ENCODE assay signal across 23 cellular contexts in genomic region chr10:122388287-122388997, GRCh38. TPM values are rescaled to one million over a fixed set of nuclear protein-coding genes. Genes with fewer than 3 reads are reported as not detected.
A peak's percentile ranks its signal among the peaks of the same experiment; 100 is the strongest.
DNase-seq lines count a peak whose midpoint lies in the region; ATAC-seq and TF ChIP-seq lines count a peak whose summit lies in the region.
"Had no signal": no experiment of that assay in that cellular context is flagged by ENCODE, and none has a peak within 500 bp of the region (broad histone marks: within the 10 kb centered on the region; RNA-seq: fewer than 3 reads in every experiment).

No MANE protein-coding gene starts in this region.

- H3K4me1 Mint-ChIP-seq in MCF 10A (ENCODE audit: insufficient read depth, unreplicated experiment), result peaks cover 18% of the 10 kb centered on the region
- peaks cover 24% of the 10 kb centered on the region for H3K4me1 Mint-ChIP-seq in activated T-helper 17 cell treated with anti-CD3 and anti-CD28 coated beads, Interleukin-2, amount 50 U/mL, for 72 hours
- H3K4me1 Mint-ChIP-seq in stimulated activated memory B cell treated with anti-CD40 and anti-IgM and Interleukin-4, amounts not matched to agents 10 μg/mL and 1 μg/mL and 100 μg/mL, for 72 hours, result peaks cover 28% of the 10 kb centered on the region
- no peaks in the 10 kb centered on the region for H3K4me1 Mint-ChIP-seq in type B pancreatic cell (ENCODE audit: unreplicated experiment)

- no peak for TF ChIP-seq POLR2A in breast epithelium (IDR thresholded peaks at IDR 0.05)

- ATAC-seq in activated T-helper 17 cell treated with anti-CD3 and anti-CD28 coated beads, Interleukin-2, amount 50 U/mL, for 72 hours (replicated peaks), result peak; percentile 95
- ATAC-seq in stimulated activated memory B cell treated with anti-CD40 and anti-IgM and Interleukin-4, amounts not matched to agents 10 μg/mL and 1 μg/mL and 100 μg/mL, for 72 hours, result peak; percentile 70
- ATAC-seq: left cardiac atrium had no signal

- H3K4me1 ChIP-seq in breast epithelium, result no peaks in the 10 kb centered on the region

- no peak for TF ChIP-seq CTCF in MCF 10A (IDR thresholded peaks at IDR 0.05; ENCODE audit: unreplicated experiment)
- TF ChIP-seq CTCF in breast epithelium (IDR thresholded peaks at IDR 0.05), result no peak
- no peak for TF ChIP-seq CTCF in type B pancreatic cell (conservative IDR thresholded peaks at IDR 0.05)

- no peak overlapping the region for H3K4me3 ChIP-seq in breast epithelium
- H3K4me3 ChIP-seq: cardiac muscle cell, smooth muscle cell, tibial artery had no signal

- no TSS peak for BruUV-seq in MCF 10A (replicated peaks; lab: Mats Ljungman, UMichigan)

- no peaks in the 10 kb centered on the region for H3K9me3 ChIP-seq in breast epithelium
- H3K9me3 ChIP-seq: tibial artery had no signal

- H3K9me3 Mint-ChIP-seq in MCF 10A (ENCODE audit: unreplicated experiment) (peaks cover 6% of the 10 kb centered on the region), type B pancreatic cell (no peaks in the 10 kb centered on the region)
- no peaks in the 10 kb centered on the region for H3K9me3 Mint-ChIP-seq in activated T-helper 17 cell treated with anti-CD3 and anti-CD28 coated beads, Interleukin-2, amount 50 U/mL, for 72 hours
- no peaks in the 10 kb centered on the region for H3K9me3 Mint-ChIP-seq in stimulated activated memory B cell treated with anti-CD40 and anti-IgM and Interleukin-4, amounts not matched to agents 10 μg/mL and 1 μg/mL and 100 μg/mL, for 72 hours
- H3K9me3 Mint-ChIP-seq: dendritic cell treated with granulocyte-macrophage colony-stimulating factor and Interleukin-4, amounts not matched to agents 40 ng/mL and 50 ng/mL, for 4 days had no signal

- no peak overlapping the region for H3K27ac ChIP-seq in breast epithelium
- H3K27ac ChIP-seq in epithelial cell of prostate, result peak overlapping the region; percentile 23
- H3K27ac ChIP-seq: cardiac muscle cell, tibial artery had no signal

- H3K36me3 Mint-ChIP-seq in MCF 10A (ENCODE audit: insufficient read depth, unreplicated experiment), result peaks cover 18% of the 10 kb centered on the region
- H3K36me3 Mint-ChIP-seq in activated T-helper 17 cell treated with anti-CD3 and anti-CD28 coated beads, Interleukin-2, amount 50 U/mL, for 72 hours (ENCODE audit: low read depth), result peaks cover 35% of the 10 kb centered on the region
- H3K36me3 Mint-ChIP-seq in stimulated activated memory B cell treated with anti-CD40 and anti-IgM and Interleukin-4, amounts not matched to agents 10 μg/mL and 1 μg/mL and 100 μg/mL, for 72 hours, result peaks cover 24% of the 10 kb centered on the region
- peaks cover 8% of the 10 kb centered on the region for H3K36me3 Mint-ChIP-seq in type B pancreatic cell

- no peaks in the 10 kb centered on the region for H3K27me3 Mint-ChIP-seq in MCF 10A (ENCODE audit: insufficient read depth, unreplicated experiment)
- H3K27me3 Mint-ChIP-seq in activated T-helper 17 cell treated with anti-CD3 and anti-CD28 coated beads, Interleukin-2, amount 50 U/mL, for 72 hours, result no peaks in the 10 kb centered on the region
- H3K27me3 Mint-ChIP-seq in stimulated activated memory B cell treated with anti-CD40 and anti-IgM and Interleukin-4, amounts not matched to agents 10 μg/mL and 1 μg/mL and 100 μg/mL, for 72 hours, result no peaks in the 10 kb centered on the region
- H3K27me3 Mint-ChIP-seq in type B pancreatic cell, result no peaks in the 10 kb centered on the region
- H3K27me3 Mint-ChIP-seq: dendritic cell treated with granulocyte-macrophage colony-stimulating factor and Interleukin-4, amounts not matched to agents 40 ng/mL and 50 ng/mL, for 4 days had no signal

- in situ Hi-C loops in G401 (cut with HindIII; ENCODE audit: low sequenced_read_pairs), result no loop called here

- POLR2A ChIA-PET in MCF 10A (lab: Yijun Ruan, JAX), result interaction anchor here (0.7 to 3.4 kb wide), 4 partner anchors 10 to 14 kb away, joined by 3 to 22 read pairs (median 4); partner anchors contain the start of gene PLEKHA1

- H3K36me3 ChIP-seq in breast epithelium, result peaks cover 6% of the 10 kb centered on the region
- H3K36me3 ChIP-seq: cardiac muscle cell had no signal

- H3K4me3 Mint-ChIP-seq in MCF 10A (ENCODE audit: unreplicated experiment), result no peak overlapping the region
- H3K4me3 Mint-ChIP-seq in activated T-helper 17 cell treated with anti-CD3 and anti-CD28 coated beads, Interleukin-2, amount 50 U/mL, for 72 hours, result peak overlapping the region; percentile 45
- H3K4me3 Mint-ChIP-seq in stimulated activated memory B cell treated with anti-CD40 and anti-IgM and Interleukin-4, amounts not matched to agents 10 μg/mL and 1 μg/mL and 100 μg/mL, for 72 hours, result no peak overlapping the region
- no peak overlapping the region for H3K4me3 Mint-ChIP-seq in type B pancreatic cell
- H3K4me3 Mint-ChIP-seq: activated CD4-positive, alpha-beta T cell treated with anti-CD3 and anti-CD28 coated beads, Interleukin-2, amount 10 ng/mL, durations not matched to agents 7 days and 5 days; dendritic cell treated with granulocyte-macrophage colony-stimulating factor and Interleukin-4, amounts not matched to agents 40 ng/mL and 50 ng/mL, for 4 days; H9 had no signal

- no peaks in the 10 kb centered on the region for H3K27me3 ChIP-seq in breast epithelium
- H3K27me3 ChIP-seq: cardiac muscle cell, tibial artery had no signal

- intact Hi-C loops in MCF 10A (cut with micrococcal nuclease), result no loop called here
- intact Hi-C loops in breast epithelium (cut with DNase I; ENCODE audit: low total_unique reads), result no loop called here

- CTCF ChIA-PET in MCF 10A (lab: Yijun Ruan, JAX), result no interaction called here

- H3K27ac Mint-ChIP-seq in MCF 10A (ENCODE audit: low read depth, unreplicated experiment), result no peak overlapping the region
- peak overlapping the region; percentile 58 for H3K27ac Mint-ChIP-seq in activated T-helper 17 cell treated with anti-CD3 and anti-CD28 coated beads, Interleukin-2, amount 50 U/mL, for 72 hours
- H3K27ac Mint-ChIP-seq in stimulated activated memory B cell treated with anti-CD40 and anti-IgM and Interleukin-4, amounts not matched to agents 10 μg/mL and 1 μg/mL and 100 μg/mL, for 72 hours, result no peak overlapping the region
- no peak overlapping the region for H3K27ac Mint-ChIP-seq in type B pancreatic cell
- H3K27ac Mint-ChIP-seq: activated CD4-positive, alpha-beta T cell treated with anti-CD3 and anti-CD28 coated beads, Interleukin-2, amount 10 ng/mL, durations not matched to agents 7 days and 5 days; dendritic cell treated with granulocyte-macrophage colony-stimulating factor and Interleukin-4, amounts not matched to agents 40 ng/mL and 50 ng/mL, for 4 days; H9 had no signal

- DNase-seq in MCF 10A (ENCODE audit: unreplicated experiment), result peak; percentile 35
- DNase-seq in breast epithelium (ENCODE audit: low spot score in 2 of 2), result no peak
- no peak for DNase-seq in epithelial cell of prostate (ENCODE audit: low read depth, low spot score)
- DNase-seq in type B pancreatic cell (ENCODE audit: extremely low spot score, unreplicated experiment), result no peak
- no peak for DNase-seq in NCI-H2107 treated with DMSO at 0.1 percent for 48 hours (lab: John Stamatoyannopoulos, UW; ENCODE audit: unreplicated experiment)
- DNase-seq in G401 (ENCODE audit: low spot score), result no peak
- DNase-seq: activated CD4-positive, alpha-beta T cell treated with anti-CD3 and anti-CD28 coated beads, Interleukin-2, amount 10 ng/mL, durations not matched to agents 7 days and 5 days; amniotic stem cell; H9; IMR-90; left cardiac atrium; mesenchymal stem cell; NCI-H2107; NCI-H510A; nucleus accumbens; retina; SIG-M5; tibial artery had no signal

RNA-seq across cellular contexts. Expression of gene PLEKHA1, which starts 13.9 kb away (rescaled TPM):
- total RNA-seq in MCF 10A (2022) (55.8 and 56.7 TPM in 2 replicates), breast epithelium (10 to 100 TPM; 24.2 to 38.9 (median 26.2) TPM), type B pancreatic cell (ENCODE audit: low replicate concordance) (38.2 and 55.1 TPM in 2 replicates)
- 10 to 100 TPM in 1 of 2 donors, 1 to 10 TPM in 1; 2.4 to 13.9 TPM for total RNA-seq in activated T-helper 17 cell treated with anti-CD3 and anti-CD28 coated beads, Interleukin-2, amount 50 U/mL, for 72 hours
- total RNA-seq in G401 (2014; rRNA removed; shearing (Covaris generic)), result 10.9 and 21.3 TPM in 2 replicates
